8 cellular contexts compared by ENCODE assay signal in genomic region chr1:172002725-172003345, GRCh38.
DNase-seq lines count a peak whose midpoint lies in the region; ATAC-seq and TF ChIP-seq lines count a peak whose summit lies in the region.

No MANE protein-coding gene starts in this region.

- H3K36me3 ChIP-seq in SJCRH30: no peaks in the 10 kb centered on the region

- peaks cover 54% of the 10 kb centered on the region for H3K4me1 ChIP-seq in SJCRH30

- DNase-seq in activated gamma-delta T cell treated with Interleukin-2 at 50 U/mL for 16 hours (peak; percentile 19), activated gamma-delta T cell (lab: John Stamatoyannopoulos, UW) (no peak), SJCRH30 (peak; percentile 34 to 80), epithelial cell of esophagus (ENCODE audit: low read depth) (peak; percentile 73), non-pigmented ciliary epithelial cell (ENCODE audit: low read depth) (peak; percentile 40), OCI-M2 (lab: John Stamatoyannopoulos, UW; ENCODE audit: unreplicated experiment) (no peak)

- H3K27ac ChIP-seq in SJCRH30: no peak overlapping the region

- peak; percentile 82 for TF ChIP-seq CTCF in epithelial cell of esophagus (IDR thresholded peaks at IDR 0.05; ENCODE audit: insufficient read depth, low read depth, low read length, missing control alignments)

- no peak overlapping the region for H3K4me3 ChIP-seq in SJCRH30
- no peak overlapping the region for H3K4me3 ChIP-seq in epithelial cell of esophagus (ENCODE audit: low read length)

- ATAC-seq in HG03354 (IDR thresholded peaks at IDR 0.05; ENCODE audit: poor library complexity, severe bottlenecking, unreplicated experiment) (peak; percentile 53), GM19328 (IDR thresholded peaks at IDR 0.05; ENCODE audit: unreplicated experiment) (no peak)

- no peaks in the 10 kb centered on the region; the same call in 1 of the 2 replicates for H3K9me3 ChIP-seq in SJCRH30 (replicated peaks)

- no peaks in the 10 kb centered on the region for H3K27me3 ChIP-seq in SJCRH30

Comparison
In these comparisons a context has a peak if more than half of its experiments do, and no peak if none do; other contexts are left out.
1. DNase-seq: peak in activated gamma-delta T cell treated with Interleukin-2 at 50 U/mL for 16 hours (single experiment), SJCRH30 (2 of 2), epithelial cell of esophagus (single experiment) and non-pigmented ciliary epithelial cell (single experiment); none in activated gamma-delta T cell (single experiment) and OCI-M2 (single experiment).